Comparison of ENCODE assay signal across 6 cellular contexts in the genomic region with DNA sequence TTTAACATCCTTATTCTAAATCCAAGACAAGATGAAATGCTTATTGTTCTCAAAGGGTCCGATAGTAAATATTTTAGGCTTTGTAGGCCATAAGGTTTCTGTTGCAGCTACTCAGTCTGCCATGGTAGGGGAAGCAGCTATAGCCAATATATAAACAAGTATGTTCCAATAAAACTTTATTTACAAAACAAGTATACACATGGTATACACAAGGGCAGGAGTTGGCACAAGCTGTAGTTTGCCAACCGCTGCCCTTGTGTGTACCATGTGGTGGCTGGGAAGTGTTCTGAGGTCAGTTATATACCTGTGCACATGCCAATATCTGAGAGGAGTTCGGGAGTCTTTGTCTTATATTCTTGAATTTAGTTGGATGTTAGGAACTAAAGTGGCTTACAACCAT.
"Had no signal": no experiment of that assay in that cellular context is flagged by ENCODE, and none has a peak within 500 bp of the region (broad histone marks: within the 10 kb centered on the region; RNA-seq: fewer than 3 reads in every experiment).

No MANE protein-coding gene starts in this region.

- FAIRE-seq: HTR-8/SVneo had no signal

- H3K9ac ChIP-seq: KMS-11 had no signal

- DNase-seq: IMR-90, KBM-7, KG1 had no signal

- H3K27ac ChIP-seq: HL-60, KMS-11 had no signal

- H3K4me2 ChIP-seq: KMS-11 had no signal
